In genomic region chr7:158017226-158018060, GRCh38 we compare ENCODE assay signal across 12 cellular contexts.
A peak's percentile ranks its signal among the peaks of the same experiment; 100 is the strongest.
DNase-seq lines count a peak whose midpoint lies in the region; TF ChIP-seq lines count a peak whose summit lies in the region.
"Had no signal": no experiment of that assay in that cellular context is flagged by ENCODE, and none has a peak within 500 bp of the region (broad histone marks: within the 10 kb centered on the region; RNA-seq: fewer than 3 reads in every experiment).

No MANE protein-coding gene starts in this region.

- H2AFZ ChIP-seq in hepatocyte, result no peak overlapping the region

- no peaks in the 10 kb centered on the region for H3K9me2 ChIP-seq in hepatocyte (replicated peaks; ENCODE audit: insufficient read depth)

- H3K4me3 ChIP-seq in iPS-18a (ENCODE audit: low read length) (peak overlapping the region; percentile 58), suprapubic skin (no peak overlapping the region), hepatocyte (no peak overlapping the region)
- H3K4me3 ChIP-seq: A549 had no signal

- H3K27ac ChIP-seq in iPS-18a (ENCODE audit: low read length) (no peak overlapping the region), suprapubic skin (no peak overlapping the region), hepatocyte (no peak overlapping the region)
- H3K27ac ChIP-seq: A549, breast epithelium had no signal

- DNase-seq in NCI-H510A treated with DMSO at 0.1 percent for 48 hours (lab: John Stamatoyannopoulos, UW), result peak; percentile 35
- DNase-seq in NCI-H510A (lab: John Stamatoyannopoulos, UW), result no peak
- peak; percentile 87 for DNase-seq in NCI-H2227 treated with DMSO at 0.1 percent for 48 hours (lab: John Stamatoyannopoulos, UW)
- DNase-seq in suprapubic skin (ENCODE audit: low spot score in 2 of 2), result peak; percentile 33 to 66
- no peak for DNase-seq in NCI-H774 (lab: John Stamatoyannopoulos, UW)
- DNase-seq in hepatocyte (ENCODE audit: low spot score), result no peak
- no peak for DNase-seq in SHP77 (lab: John Stamatoyannopoulos, UW)
- DNase-seq: stimulated activated naive CD4-positive, alpha-beta T cell treated with Interleukin-2 at 50 U/mL for 16 hours; T-cell had no signal

- no peak for TF ChIP-seq EP300 in suprapubic skin (IDR thresholded peaks at IDR 0.05)

- H3K4me2 ChIP-seq in hepatocyte, result no peak overlapping the region
- H3K4me2 ChIP-seq: A549 had no signal

- TF ChIP-seq CTCF in suprapubic skin (IDR thresholded peaks at IDR 0.05) (no peak), hepatocyte (IDR thresholded peaks at IDR 0.05; ENCODE audit: poor library complexity) (no peak)

- H3K27me3 ChIP-seq in iPS-18a (ENCODE audit: control insufficient read depth, insufficient read depth, low read length) (peaks cover 26% of the 10 kb centered on the region), suprapubic skin (peaks cover 8% of the 10 kb centered on the region), hepatocyte (peaks cover 6% of the 10 kb centered on the region)

- H3K4me1 ChIP-seq in iPS-18a (ENCODE audit: control insufficient read depth, low read depth, low read length), result peaks cover 42% of the 10 kb centered on the region
- H3K4me1 ChIP-seq in suprapubic skin, result peaks cover 21% of the 10 kb centered on the region
- peaks cover 7% of the 10 kb centered on the region for H3K4me1 ChIP-seq in hepatocyte (ENCODE audit: insufficient read depth)
- H3K4me1 ChIP-seq: A549, breast epithelium had no signal

- H3K36me3 ChIP-seq in iPS-18a (ENCODE audit: control insufficient read depth, low read depth, low read length) (no peaks in the 10 kb centered on the region), suprapubic skin (no peaks in the 10 kb centered on the region), hepatocyte (replicated peaks; ENCODE audit: insufficient read depth, low read depth) (no peaks in the 10 kb centered on the region)
- H3K36me3 ChIP-seq: breast epithelium had no signal

- TF ChIP-seq POLR2A in suprapubic skin (IDR thresholded peaks at IDR 0.05), result no peak

- no peak overlapping the region for H3K9ac ChIP-seq in iPS-18a (ENCODE audit: low read length)

- H3K9me3 ChIP-seq in iPS-18a (ENCODE audit: control insufficient read depth, low read depth, low read length), result no peaks in the 10 kb centered on the region
- H3K9me3 ChIP-seq in suprapubic skin, result no peaks in the 10 kb centered on the region
- no peaks in the 10 kb centered on the region for H3K9me3 ChIP-seq in hepatocyte (ENCODE audit: low read depth)
- H3K9me3 ChIP-seq: A549, breast epithelium had no signal

- 81% methylated on average over 3 of the region's 14 CpGs for WGBS in suprapubic skin
- WGBS in hepatocyte (ENCODE audit: low lambda C conversion rate, missing lambda C conversion rate), result 85% methylated on average over 13 of the region's 14 CpGs

- no peaks in the 10 kb centered on the region for H3K79me2 ChIP-seq in hepatocyte

- H4K20me1 ChIP-seq in hepatocyte (ENCODE audit: insufficient read depth, poor library complexity, severe bottlenecking), result no peaks in the 10 kb centered on the region

Comparison
In these comparisons a context has a peak if more than half of its experiments do, and no peak if none do; other contexts are left out.
1. DNase-seq: peak in NCI-H510A treated with DMSO at 0.1 percent for 48 hours (single experiment), NCI-H2227 treated with DMSO at 0.1 percent for 48 hours (single experiment) and suprapubic skin (2 of 2); none in NCI-H510A (single experiment), NCI-H774 (single experiment), hepatocyte (single experiment) and SHP77 (0 of 2).